In the genomic region with DNA sequence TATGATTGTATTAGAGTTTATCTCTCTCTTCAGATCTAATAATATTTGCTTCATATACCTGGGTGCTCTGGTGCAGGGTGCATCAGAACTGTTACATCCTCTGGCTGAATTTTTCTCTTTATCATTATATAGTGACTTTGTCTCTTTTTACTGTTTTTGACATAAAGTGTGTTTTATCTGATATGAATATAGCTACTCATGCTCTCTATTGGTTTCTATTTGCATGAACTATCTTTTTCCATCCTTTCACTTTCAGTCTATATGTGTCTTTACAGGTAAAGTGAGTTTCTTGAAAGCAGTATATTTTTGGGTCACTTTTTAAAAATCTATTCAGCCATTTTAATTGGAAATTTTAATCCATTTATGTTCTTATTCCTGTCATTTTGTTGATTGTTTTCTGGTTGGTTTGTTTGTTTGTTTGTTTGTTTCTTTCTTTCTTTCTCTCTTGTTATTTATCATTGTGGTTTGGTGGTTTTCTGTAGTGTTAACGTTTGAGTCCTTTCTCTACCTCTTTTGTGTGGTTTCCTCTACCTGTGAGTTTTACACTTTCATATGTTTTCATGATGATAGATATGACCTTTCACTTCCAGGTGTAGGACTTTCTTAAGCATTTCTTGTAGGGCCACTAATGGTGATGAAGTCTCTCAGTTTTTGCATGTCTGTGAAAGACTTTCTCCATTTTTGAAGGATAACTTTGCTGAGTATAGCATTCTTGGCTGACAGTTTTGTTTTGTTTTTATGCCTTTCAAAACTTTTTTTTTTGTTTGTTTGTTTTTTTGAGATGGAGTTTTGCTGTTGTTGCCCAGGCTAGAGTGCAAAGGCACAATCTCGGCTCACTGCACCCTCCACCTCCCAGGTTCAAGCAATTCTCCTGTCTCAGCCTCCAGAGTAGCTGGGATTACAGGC, we compare ENCODE assay signal across 19 cellular contexts. TPM values are rescaled to one million over a fixed set of nuclear protein-coding genes. Genes with fewer than 3 reads are reported as not detected.
DNase-seq lines count a peak whose midpoint lies in the region; ATAC-seq and TF ChIP-seq lines count a peak whose summit lies in the region.
"Had no signal": no experiment of that assay in that cellular context is flagged by ENCODE, and none has a peak within 500 bp of the region (broad histone marks: within the 10 kb centered on the region; RNA-seq: fewer than 3 reads in every experiment).

No MANE protein-coding gene starts in this region.

- no peak overlapping the region for H2BK120ac ChIP-seq in H9 (ENCODE audit: low read depth, low read length, poor library complexity, severe bottlenecking)

- no peak overlapping the region for H2BK15ac ChIP-seq in H9 (ENCODE audit: low read depth, low read length)

- no peaks in the 10 kb centered on the region for H3K79me2 ChIP-seq in H9 (ENCODE audit: insufficient read depth, low read length)

- H3K9me3 Mint-ChIP-seq in activated naive CD4-positive, alpha-beta T cell treated with anti-CD3 and anti-CD28 coated beads, Interleukin-2, amount 10 ng/mL, durations not matched to agents 7 days and 5 days, result peaks cover 45% of the 10 kb centered on the region
- H3K9me3 Mint-ChIP-seq in stimulated activated naive CD8-positive, alpha-beta T cell treated with anti-CD3 and anti-CD28 coated beads, Interleukin-15, amount 100 ng/mL, for 72 hours, result peaks cover 29 to 32% of the 10 kb centered on the region in 2 donors
- H3K9me3 Mint-ChIP-seq in H9, result peaks cover 37 to 48% of the 10 kb centered on the region in 2 experiments

- H2AK5ac ChIP-seq in H9 (ENCODE audit: insufficient read length, low read length), result no peak overlapping the region

- no peak overlapping the region for H2BK12ac ChIP-seq in H9 (ENCODE audit: insufficient read length, low read depth, low read length)

- DNase-seq in activated naive CD4-positive, alpha-beta T cell treated with anti-CD3 and anti-CD28 coated beads, Interleukin-2, amount 10 ng/mL, durations not matched to agents 7 days and 5 days, result no peak
- no peak for DNase-seq in activated naive CD4-positive, alpha-beta T cell treated with Interleukin-2 at 50 U/mL for 16 hours
- no peak for DNase-seq in stimulated activated naive CD8-positive, alpha-beta T cell treated with anti-CD3 and anti-CD28 coated beads, Interleukin-15, amount 100 ng/mL, for 72 hours
- no peak for DNase-seq in stimulated activated CD4-positive, alpha-beta T cell treated with anti-CD3 and anti-CD28 coated beads, Interleukin-4, amount 100 ng/mL, for 4 hours
- DNase-seq in DMS79 (lab: John Stamatoyannopoulos, UW) (no peak), H9 (no peak)
- DNase-seq: anterior cingulate cortex; CD8-positive, alpha-beta memory T cell; EL; gastrocnemius medialis; Kasumi-1; NCI-H1436; NCI-H345; stimulated activated CD4-positive, alpha-beta T cell treated with anti-CD3 and anti-CD28 coated beads, Interleukin-12 subunit alpha, Interleukin-12 subunit beta, amount 100 ng/mL, for 4 hours; stomach had no signal

- CTCF ChIA-PET in activated naive CD4-positive, alpha-beta T cell treated with anti-CD3 and anti-CD28 coated beads, Interleukin-2, amount 10 ng/mL, durations not matched to agents 7 days and 5 days (lab: Charles Lee), result interaction anchor here (0.6 kb wide), 1 partner anchor 43 kb away, joined by 3 read pairs; no protein-coding TSS in a partner anchor

- H3K4me2 ChIP-seq in H9 (ENCODE audit: insufficient read depth, insufficient read length, low read length), result no peak overlapping the region

- no peak overlapping the region for H4K91ac ChIP-seq in H9 (ENCODE audit: insufficient read length, low read depth, low read length)

- H3K79me1 ChIP-seq in H9 (ENCODE audit: insufficient read depth, low read depth, low read length, poor library complexity, severe bottlenecking), result no peaks in the 10 kb centered on the region

- H3K9me3 ChIP-seq in H9 (ENCODE audit: control insufficient read depth, low read depth, low read length), result no peaks in the 10 kb centered on the region
- H3K9me3 ChIP-seq: gastrocnemius medialis had no signal

- H3K9ac ChIP-seq in H9 (ENCODE audit: extremely low read depth, insufficient read length, low read length), result no peak overlapping the region

- no peak overlapping the region for H3K14ac ChIP-seq in H9 (ENCODE audit: insufficient read depth, low read length)

- no peak overlapping the region for H2BK5ac ChIP-seq in H9 (ENCODE audit: insufficient read length, low read length)

- H3K27me3 Mint-ChIP-seq in activated naive CD4-positive, alpha-beta T cell treated with anti-CD3 and anti-CD28 coated beads, Interleukin-2, amount 10 ng/mL, durations not matched to agents 7 days and 5 days, result peaks cover 15% of the 10 kb centered on the region
- H3K27me3 Mint-ChIP-seq in stimulated activated naive CD8-positive, alpha-beta T cell treated with anti-CD3 and anti-CD28 coated beads, Interleukin-15, amount 100 ng/mL, for 72 hours, result peaks cover 2% of the 10 kb centered on the region
- H3K27me3 Mint-ChIP-seq in H9 (ENCODE audit: low read depth), result peaks cover 1% of the 10 kb centered on the region; the same call in 1 of the 2 replicates

- no peak overlapping the region for H3K23ac ChIP-seq in H9 (ENCODE audit: insufficient read length, low read depth, low read length)

- no peaks in the 10 kb centered on the region for H3K4me1 ChIP-seq in H9 (ENCODE audit: insufficient read depth, low read length)
- H3K4me1 ChIP-seq: gastrocnemius medialis, stomach had no signal

- H3T11ph ChIP-seq in H9 (ENCODE audit: low read length), result no peak overlapping the region

- H3K23me2 ChIP-seq in H9 (ENCODE audit: insufficient read length, low read depth, low read length, poor library complexity, severe bottlenecking), result no peaks in the 10 kb centered on the region

- no peak overlapping the region for H3K4me3 Mint-ChIP-seq in activated naive CD4-positive, alpha-beta T cell treated with anti-CD3 and anti-CD28 coated beads, Interleukin-2, amount 10 ng/mL, durations not matched to agents 7 days and 5 days
- peak overlapping the region in 1 of 2 donors; percentile 1 for H3K4me3 Mint-ChIP-seq in stimulated activated naive CD8-positive, alpha-beta T cell treated with anti-CD3 and anti-CD28 coated beads, Interleukin-15, amount 100 ng/mL, for 72 hours
- H3K4me3 Mint-ChIP-seq in H9, result no peak overlapping the region
- H3K4me3 Mint-ChIP-seq: CD8-positive, alpha-beta memory T cell; WTC11 had no signal

- no CpG with 5 or more reads among the region's 2 CpGs for WGBS in H9 (ENCODE audit: extremely low coverage, insufficient read length, low lambda C conversion rate)

- peaks cover 21% of the 10 kb centered on the region for H3K36me3 Mint-ChIP-seq in activated naive CD4-positive, alpha-beta T cell treated with anti-CD3 and anti-CD28 coated beads, Interleukin-2, amount 10 ng/mL, durations not matched to agents 7 days and 5 days
- H3K36me3 Mint-ChIP-seq in H9 (ENCODE audit: insufficient read depth in 1 of 3, low read depth in 3 of 3), result peaks cover 13 to 17% (median 15%) of the 10 kb centered on the region in 3 experiments

- no peak overlapping the region for H2AFZ ChIP-seq in H9 (ENCODE audit: low read length)

- H4K8ac ChIP-seq in H9 (replicated peaks; ENCODE audit: insufficient read length, low read depth, low read length), result no peak overlapping the region

- no peak overlapping the region for H3K56ac ChIP-seq in H9 (ENCODE audit: insufficient read length, low read depth, low read length)

- peaks cover 22% of the 10 kb centered on the region for H3K4me1 Mint-ChIP-seq in activated naive CD4-positive, alpha-beta T cell treated with anti-CD3 and anti-CD28 coated beads, Interleukin-2, amount 10 ng/mL, durations not matched to agents 7 days and 5 days
- peaks cover 21% of the 10 kb centered on the region for H3K4me1 Mint-ChIP-seq in stimulated activated naive CD8-positive, alpha-beta T cell treated with anti-CD3 and anti-CD28 coated beads, Interleukin-15, amount 100 ng/mL, for 72 hours
- H3K4me1 Mint-ChIP-seq in H9, result no peaks in the 10 kb centered on the region
- H3K4me1 Mint-ChIP-seq: WTC11 had no signal

- H4K5ac ChIP-seq in H9 (ENCODE audit: insufficient read length, low read depth, low read length), result no peak overlapping the region

- no peak overlapping the region for H3K18ac ChIP-seq in H9 (ENCODE audit: insufficient read length, low read depth, low read length)

- H2BK20ac ChIP-seq in H9 (ENCODE audit: low read depth, low read length, poor library complexity, severe bottlenecking), result no peak overlapping the region

- no peaks in the 10 kb centered on the region for H3K27me3 ChIP-seq in H9 (ENCODE audit: insufficient read depth, low read length)
- H3K27me3 ChIP-seq: gastrocnemius medialis, stomach had no signal

- ATAC-seq in GM21390 (IDR thresholded peaks at IDR 0.05; ENCODE audit: unreplicated experiment) (peak; percentile 84), HG03460 (IDR thresholded peaks at IDR 0.05; ENCODE audit: unreplicated experiment) (peak; percentile 73)
- ATAC-seq in stimulated activated naive CD8-positive, alpha-beta T cell treated with anti-CD3 and anti-CD28 coated beads, Interleukin-15, amount 100 ng/mL, for 72 hours, result peak; percentile 82
- ATAC-seq: gastrocnemius medialis, Right ventricle myocardium inferior, WTC11 had no signal

- H3K27ac Mint-ChIP-seq in activated naive CD4-positive, alpha-beta T cell treated with anti-CD3 and anti-CD28 coated beads, Interleukin-2, amount 10 ng/mL, durations not matched to agents 7 days and 5 days, result peak overlapping the region; percentile 35
- no peak overlapping the region for H3K27ac Mint-ChIP-seq in stimulated activated naive CD8-positive, alpha-beta T cell treated with anti-CD3 and anti-CD28 coated beads, Interleukin-15, amount 100 ng/mL, for 72 hours
- no peak overlapping the region for H3K27ac Mint-ChIP-seq in H9
- H3K27ac Mint-ChIP-seq: CD8-positive, alpha-beta memory T cell; WTC11 had no signal

- H3K4ac ChIP-seq in H9 (ENCODE audit: low read depth, low read length), result no peak overlapping the region

- H4K20me1 ChIP-seq in H9 (ENCODE audit: control insufficient read depth, insufficient read depth, insufficient read length), result no peaks in the 10 kb centered on the region

- H3K27ac ChIP-seq in H9 (ENCODE audit: insufficient read length, low read depth, low read length), result no peak overlapping the region
- H3K27ac ChIP-seq: gastrocnemius medialis, stomach had no signal

- no peak for TF ChIP-seq CTCF in H9 (conservative IDR thresholded peaks at IDR 0.05)

RNA-seq across cellular contexts. Expression of a gene that starts 54.9 kb away (rescaled TPM):
- total RNA-seq in H9 (2021), result 39.3 and 42.0 TPM in 2 replicates
